In genomic region chr10:5669609-5670008, GRCh38 we compare ENCODE assay signal across 39 cellular contexts.
"Had no signal": no experiment of that assay in that cellular context is flagged by ENCODE, and none has a peak within 500 bp of the region (broad histone marks: within the 10 kb centered on the region; RNA-seq: fewer than 3 reads in every experiment).

No MANE protein-coding gene starts in this region.

- H3K9me3 Mint-ChIP-seq: activated naive CD4-positive, alpha-beta T cell treated with anti-CD3 and anti-CD28 coated beads, Interleukin-2, amount 50 U/mL, for 24 hours; activated T-cell treated with anti-CD3 and anti-CD28 coated beads, Interleukin-2, amount 50 U/mL, for 4 hours; activated T-helper 17 cell treated with anti-CD3 and anti-CD28 coated beads, Interleukin-2, amount 50 U/mL, for 72 hours; central memory CD8-positive, alpha-beta T cell had no signal

- H3K9me3 ChIP-seq: adrenal gland, ascending aorta had no signal

- ATAC-seq: activated naive CD4-positive, alpha-beta T cell treated with anti-CD3 and anti-CD28 coated beads, Interleukin-2, amount 50 U/mL, for 72 hours; activated naive CD8-positive, alpha-beta T cell treated with anti-CD3 and anti-CD28 coated beads, Interleukin-2, amount 50 U/mL, for 24 hours; activated T-cell treated with anti-CD3 and anti-CD28 coated beads, Interleukin-2, amount 50 U/mL, for 4 hours; activated T-cell treated with anti-CD3 and anti-CD28 coated beads, Interleukin-2, amount 50 U/mL, for 72 hours; activated T-helper 17 cell treated with anti-CD3 and anti-CD28 coated beads, Interleukin-2, amount 50 U/mL, for 72 hours; body of pancreas had no signal

- H3K36me3 ChIP-seq: adrenal gland, ascending aorta, brain microvascular endothelial cell, breast epithelium, cardiac muscle cell had no signal

- DNase-seq: activated effector memory CD4-positive, alpha-beta T cell treated with anti-CD3 and anti-CD28 coated beads, Interleukin-2, amount 50 U/mL, for 16 hours; activated effector memory CD4-positive, alpha-beta T cell treated with Interleukin-2 at 50 U/mL for 16 hours; activated gamma-delta T cell; activated gamma-delta T cell treated with Interleukin-2 at 50 U/mL for 16 hours; activated naive CD4-positive, alpha-beta T cell; activated naive CD4-positive, alpha-beta T cell treated with anti-CD3 and anti-CD28 coated beads for 36 hours; activated naive CD4-positive, alpha-beta T cell treated with anti-CD3 and anti-CD28 coated beads, Interleukin-2, amount 10 ng/mL, durations not matched to agents 7 days and 5 days; activated naive CD4-positive, alpha-beta T cell treated with anti-CD3 and anti-CD28 coated beads, Interleukin-2, amount 50 U/mL, for 16 hours; activated naive CD4-positive, alpha-beta T cell treated with Interleukin-2 at 50 U/mL for 16 hours; activated naive CD8-positive, alpha-beta T cell treated with anti-CD3 and anti-CD28 coated beads for 36 hours; activated naive CD8-positive, alpha-beta T cell treated with anti-CD3 and anti-CD28 coated beads, Interleukin-2, amount 10 ng/mL, durations not matched to agents 7 days and 5 days; activated naive CD8-positive, alpha-beta T cell treated with anti-CD3 and anti-CD28 coated beads, Interleukin-2, amount 50 U/mL, for 24 hours; activated T-cell treated with anti-CD3 and anti-CD28 coated beads, Interleukin-2, amount 50 U/mL, for 24 hours; activated T-cell treated with anti-CD3 and anti-CD28 coated beads, Interleukin-2, amount 50 U/mL, for 4 hours; activated T-cell treated with anti-CD3 and anti-CD28 coated beads, Interleukin-2, amount 50 U/mL, for 48 hours; activated T-cell treated with anti-CD3 and anti-CD28 coated beads, Interleukin-2, amount 50 U/mL, for 72 hours; adrenal gland; amniotic stem cell; amygdala; anterior cingulate cortex; aorta; body of pancreas; brain microvascular endothelial cell; caudate nucleus; central memory CD4-positive, alpha-beta T cell; cerebellar nuclear complex had no signal

- H3K27ac Mint-ChIP-seq: activated naive CD4-positive, alpha-beta T cell treated with anti-CD3 and anti-CD28 coated beads for 36 hours; activated naive CD4-positive, alpha-beta T cell treated with anti-CD3 and anti-CD28 coated beads, Interleukin-2, amount 10 ng/mL, durations not matched to agents 7 days and 5 days; activated naive CD4-positive, alpha-beta T cell treated with anti-CD3 and anti-CD28 coated beads, Interleukin-2, amount 50 U/mL, for 24 hours; activated naive CD4-positive, alpha-beta T cell treated with anti-CD3 and anti-CD28 coated beads, Interleukin-2, amount 50 U/mL, for 72 hours; activated naive CD8-positive, alpha-beta T cell; activated naive CD8-positive, alpha-beta T cell treated with anti-CD3 and anti-CD28 coated beads for 36 hours; activated naive CD8-positive, alpha-beta T cell treated with anti-CD3 and anti-CD28 coated beads, Interleukin-2, amount 10 ng/mL, durations not matched to agents 7 days and 5 days; activated naive CD8-positive, alpha-beta T cell treated with anti-CD3 and anti-CD28 coated beads, Interleukin-2, amount 50 U/mL, for 24 hours; activated T-cell treated with anti-CD3 and anti-CD28 coated beads, Interleukin-2, amount 50 U/mL, for 24 hours; activated T-cell treated with anti-CD3 and anti-CD28 coated beads, Interleukin-2, amount 50 U/mL, for 72 hours; activated T-helper 1 cell treated with anti-CD3 and anti-CD28 coated beads, Interleukin-12 subunit alpha, Interleukin-12 subunit beta, Interleukin-2, Interleukin-4 antibody, amounts not matched to agents 30 ng/mL and 10 ng/mL and 1 ng/mL, durations not matched to agents 14 hours and 24 hours and 36 hours; activated T-helper 17 cell treated with anti-CD3 and anti-CD28 coated beads, Interleukin-2, amount 50 U/mL, for 72 hours; activated T-helper 2 cell treated with anti-CD3 and anti-CD28 coated beads, Interferon-gamma antibody, Interleukin-2, Interleukin-4, amounts not matched to agents 10 μg/mL and 5 μg/mL and 100 μg/mL, durations not matched to agents 14 hours and 24 hours and 36 hours; brain had no signal

- H3K36me3 Mint-ChIP-seq: activated naive CD4-positive, alpha-beta T cell treated with anti-CD3 and anti-CD28 coated beads, Interleukin-2, amount 10 ng/mL, durations not matched to agents 7 days and 5 days; activated naive CD8-positive, alpha-beta T cell; activated naive CD8-positive, alpha-beta T cell treated with anti-CD3 and anti-CD28 coated beads for 36 hours had no signal

- H3K4me3 Mint-ChIP-seq: activated naive CD4-positive, alpha-beta T cell treated with anti-CD3 and anti-CD28 coated beads for 36 hours; activated naive CD4-positive, alpha-beta T cell treated with anti-CD3 and anti-CD28 coated beads, Interleukin-2, amount 10 ng/mL, durations not matched to agents 7 days and 5 days; activated naive CD4-positive, alpha-beta T cell treated with anti-CD3 and anti-CD28 coated beads, Interleukin-2, amount 50 U/mL, for 24 hours; activated naive CD8-positive, alpha-beta T cell; activated naive CD8-positive, alpha-beta T cell treated with anti-CD3 and anti-CD28 coated beads for 36 hours; activated naive CD8-positive, alpha-beta T cell treated with anti-CD3 and anti-CD28 coated beads, Interleukin-2, amount 10 ng/mL, durations not matched to agents 7 days and 5 days; activated naive CD8-positive, alpha-beta T cell treated with anti-CD3 and anti-CD28 coated beads, Interleukin-2, amount 50 U/mL, for 24 hours; activated T-cell treated with anti-CD3 and anti-CD28 coated beads, Interleukin-2, amount 50 U/mL, for 24 hours; activated T-cell treated with anti-CD3 and anti-CD28 coated beads, Interleukin-2, amount 50 U/mL, for 4 hours; activated T-cell treated with anti-CD3 and anti-CD28 coated beads, Interleukin-2, amount 50 U/mL, for 72 hours; activated T-helper 1 cell treated with anti-CD3 and anti-CD28 coated beads, Interleukin-12 subunit alpha, Interleukin-12 subunit beta, Interleukin-2, Interleukin-4 antibody, amounts not matched to agents 30 ng/mL and 10 ng/mL and 1 ng/mL, durations not matched to agents 14 hours and 24 hours and 36 hours; activated T-helper 17 cell treated with anti-CD3 and anti-CD28 coated beads, Interleukin-2, amount 50 U/mL, for 72 hours; brain; central memory CD8-positive, alpha-beta T cell had no signal

- FAIRE-seq: astrocyte, bronchial epithelial cell had no signal

- H3K27me3 ChIP-seq: adrenal gland, ascending aorta, body of pancreas, brain microvascular endothelial cell, breast epithelium had no signal

- H3K27ac ChIP-seq: adrenal gland, ascending aorta, body of pancreas, brain microvascular endothelial cell, breast epithelium, cardiac muscle cell had no signal

- H3K27me3 Mint-ChIP-seq: activated naive CD4-positive, alpha-beta T cell treated with anti-CD3 and anti-CD28 coated beads, Interleukin-2, amount 50 U/mL, for 24 hours; activated naive CD8-positive, alpha-beta T cell; activated T-cell treated with anti-CD3 and anti-CD28 coated beads, Interleukin-2, amount 50 U/mL, for 24 hours; activated T-helper 17 cell treated with anti-CD3 and anti-CD28 coated beads, Interleukin-2, amount 50 U/mL, for 72 hours had no signal

- H3K4me3 ChIP-seq: adrenal gland, ascending aorta, body of pancreas, breast epithelium, cardiac muscle cell had no signal
